Comparison of ENCODE assay signal across 1 cellular context in the genomic region with DNA sequence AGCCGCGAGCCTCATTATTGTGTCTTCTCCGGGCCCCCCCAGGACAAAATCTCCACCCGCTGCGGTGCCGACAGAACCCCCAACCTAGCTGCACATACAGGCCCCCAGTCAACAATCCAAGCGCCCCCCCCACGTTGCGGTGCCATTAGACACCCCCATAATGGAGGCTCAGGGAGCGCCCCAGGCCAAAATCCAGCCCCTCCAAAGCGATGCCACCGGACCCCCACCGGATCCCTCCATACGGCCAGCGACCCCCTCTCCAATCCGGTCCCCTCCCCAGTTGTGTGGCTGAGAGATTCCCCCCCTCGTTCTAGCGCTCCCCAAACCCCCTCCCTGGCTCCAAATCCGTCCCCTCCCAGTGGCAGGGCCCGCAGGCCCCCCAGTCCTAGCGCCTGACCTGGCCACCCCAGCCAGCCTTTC.
TF ChIP-seq lines count a peak whose summit lies in the region.

No MANE protein-coding gene starts in this region.

TF ChIP-seq in H1, 55 proteins besides CTCF, POLR2A, EP300 and RAD21:
- TF ChIP-seq CHD1 (IDR thresholded peaks at IDR 0.05; ENCODE audit: low read depth, low read length) (no peak), ATF2 (IDR thresholded peaks at IDR 0.05; ENCODE audit: low read length) (no peak), BCL11A (IDR thresholded peaks at IDR 0.05; ENCODE audit: low read depth in 2 of 2, low read length in 2 of 2) (no peak), FOSL1 (IDR thresholded peaks at IDR 0.05; ENCODE audit: insufficient read depth, low read depth, low read length) (no peak), SRF (IDR thresholded peaks at IDR 0.05; ENCODE audit: low read depth, low read length) (no peak), EZH2 (IDR thresholded peaks at IDR 0.05; ENCODE audit: low read depth, low read length, severe bottlenecking) (no peak), CHD2 (IDR thresholded peaks at IDR 0.05; ENCODE audit: low read length) (no peak), PHF8 (conservative IDR thresholded peaks at IDR 0.05; ENCODE audit: low read depth, low read length) (no peak), SP2 (IDR thresholded peaks at IDR 0.05; ENCODE audit: low read length) (no peak), POU5F1 (IDR thresholded peaks at IDR 0.05; ENCODE audit: low read depth, low read length) (no peak), RNF2 (IDR thresholded peaks at IDR 0.05; ENCODE audit: borderline replicate concordance, low read depth, low read length, missing control alignments, poor library complexity, severe bottlenecking) (no peak), KDM5A (IDR thresholded peaks at IDR 0.05; ENCODE audit: low read length) (no peak), HDAC2 (IDR thresholded peaks at IDR 0.05; ENCODE audit: borderline replicate concordance in 1 of 2, low read depth in 2 of 2, low read length in 2 of 2) (no peak)
- TF ChIP-seq, protein P1, sequence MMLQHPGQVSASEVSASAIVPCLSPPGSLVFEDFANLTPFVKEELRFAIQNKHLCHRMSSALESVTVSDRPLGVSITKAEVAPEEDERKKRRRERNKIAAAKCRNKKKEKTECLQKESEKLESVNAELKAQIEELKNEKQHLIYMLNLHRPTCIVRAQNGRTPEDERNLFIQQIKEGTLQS (IDR thresholded peaks at IDR 0.05; ENCODE audit: insufficient read depth, low read depth, low read length), result no peak
